10 cellular contexts compared by ENCODE assay signal in the genomic region with DNA sequence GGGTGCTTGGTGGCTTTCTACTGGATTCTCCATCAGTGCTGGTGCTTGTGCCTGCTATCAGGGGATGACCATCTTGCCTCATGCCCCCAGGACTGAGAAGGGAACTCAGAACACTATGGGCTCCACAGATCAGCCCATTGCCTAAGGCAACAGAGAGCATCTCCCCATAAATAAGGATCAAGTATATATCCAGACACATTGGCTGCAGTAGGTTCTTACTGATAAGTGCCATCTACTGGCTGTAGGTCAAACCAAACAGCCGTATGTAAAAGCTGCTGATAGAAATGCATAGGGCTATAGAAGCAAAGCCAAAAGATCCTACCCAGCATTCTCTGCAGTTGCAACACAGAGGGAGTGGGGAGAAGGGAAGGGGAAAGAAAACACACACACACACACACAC.
A peak's percentile ranks its signal among the peaks of the same experiment; 100 is the strongest.
DNase-seq lines count a peak whose midpoint lies in the region; FAIRE-seq and TF ChIP-seq lines count a peak whose summit lies in the region.
"Had no signal": no experiment of that assay in that cellular context is flagged by ENCODE, and none has a peak within 500 bp of the region (broad histone marks: within the 10 kb centered on the region; RNA-seq: fewer than 3 reads in every experiment).

No MANE protein-coding gene starts in this region.

- DNase-seq in AG10803 (ENCODE audit: low read depth) (peak; percentile 31), GM19239 (ENCODE audit: insufficient read length, low spot score) (no peak), KBM-7 (peak; percentile 1), endodermal cell (no peak), MG63 (no peak), HPDE6-E6E7 (ENCODE audit: extremely low spot score) (no peak), kidney glomerular epithelial cell (lab: John Stamatoyannopoulos, UW) (no peak)
- no peak for DNase-seq in stimulated activated CD4-positive, alpha-beta T cell treated with anti-CD3 and anti-CD28 coated beads, Interleukin-12 subunit alpha, Interleukin-12 subunit beta, amount 100 ng/mL, for 4 hours
- DNase-seq: GF-D8, left ventricle myocardium inferior had no signal

- 56% methylated on average over 1 of the region's 1 CpG; no CpG with 5 or more reads in 1 of the 2 experiments for WGBS in endodermal cell (ENCODE audit: insufficient coverage in 1 of 2, insufficient read length in 1 of 2), 2 experiments

- peaks cover 3% of the 10 kb centered on the region for H3K9me3 Mint-ChIP-seq in endodermal cell

- no peak overlapping the region for H3K27ac Mint-ChIP-seq in endodermal cell

- H3K36me3 ChIP-seq in endodermal cell (ENCODE audit: control insufficient read depth, insufficient read depth, low read length) (no peaks in the 10 kb centered on the region), MG63 (no peaks in the 10 kb centered on the region)
- H3K36me3 ChIP-seq: left ventricle myocardium inferior had no signal

- H3K27me3 ChIP-seq in endodermal cell (ENCODE audit: control insufficient read depth, insufficient read depth, low read length, poor library complexity, severe bottlenecking): no peaks in the 10 kb centered on the region
- no peaks in the 10 kb centered on the region for H3K27me3 ChIP-seq in MG63

- no peak overlapping the region for H3K4me3 Mint-ChIP-seq in endodermal cell

- no peak overlapping the region for H3K27ac ChIP-seq in endodermal cell (ENCODE audit: low read depth, low read length)
- H3K27ac ChIP-seq: left ventricle myocardium inferior had no signal

- H3K9me3 ChIP-seq in endodermal cell (ENCODE audit: control insufficient read depth, low read length): no peaks in the 10 kb centered on the region
- no peaks in the 10 kb centered on the region for H3K9me3 ChIP-seq in MG63
- H3K9me3 ChIP-seq: left ventricle myocardium inferior had no signal

- H3K4me1 Mint-ChIP-seq in endodermal cell: peaks cover 2% of the 10 kb centered on the region

- H3K9ac ChIP-seq in endodermal cell (ENCODE audit: extremely low read depth, low read length, poor library complexity, severe bottlenecking): no peak overlapping the region

- H3K4me3 ChIP-seq in AG10803 (ENCODE audit: low read length) (no peak overlapping the region), endodermal cell (ENCODE audit: low read length) (no peak overlapping the region), MG63 (no peak overlapping the region)
- H3K4me3 ChIP-seq: left ventricle myocardium inferior had no signal

- no peaks in the 10 kb centered on the region for H3K4me1 ChIP-seq in endodermal cell (ENCODE audit: control insufficient read depth, insufficient read depth, low read length)
- H3K4me1 ChIP-seq: left ventricle myocardium inferior had no signal

- in situ Hi-C loops in KBM-7 (cut with MboI; ENCODE audit: low pct_unique_long_range_greater_than_20kb, low sequenced_read_pairs): no loop called here

- no peaks in the 10 kb centered on the region for H3K27me3 Mint-ChIP-seq in endodermal cell (ENCODE audit: insufficient read depth)

- peak; percentile 33 for TF ChIP-seq CTCF in AG10803 (conservative IDR thresholded peaks at IDR 0.05; ENCODE audit: low read length)
- peak; percentile 65 for TF ChIP-seq CTCF in endodermal cell (conservative IDR thresholded peaks at IDR 0.05)

- peak; percentile 74 for FAIRE-seq in GM19239 (lab: Jason Lieb, UNC)

- no peaks in the 10 kb centered on the region for H3K36me3 Mint-ChIP-seq in endodermal cell (ENCODE audit: low read depth)

Comparison
In these comparisons a context has a peak if more than half of its experiments do, and no peak if none do; other contexts are left out.
1. DNase-seq: peak in AG10803 (single experiment) and KBM-7 (single experiment); none in GM19239 (single experiment), endodermal cell (single experiment), MG63 (single experiment), stimulated activated CD4-positive, alpha-beta T cell treated with anti-CD3 and anti-CD28 coated beads, Interleukin-12 subunit alpha, Interleukin-12 subunit beta, amount 100 ng/mL, for 4 hours (single experiment), HPDE6-E6E7 (single experiment) and kidney glomerular epithelial cell (single experiment).